ENCODE assay signal across 9 cellular contexts in genomic region chr19:41126765-41127203, GRCh38. TPM values are rescaled to one million over a fixed set of nuclear protein-coding genes. Genes with fewer than 3 reads are reported as not detected.
DNase-seq lines count a peak whose midpoint lies in the region; ATAC-seq, FAIRE-seq and TF ChIP-seq lines count a peak whose summit lies in the region.
"Not testable (repeated sequence)": the region's sequence is repeated elsewhere in the genome, so short reads cannot be mapped to it uniquely, and the experiment has no call there.
"Had no signal": no experiment of that assay in that cellular context is flagged by ENCODE, and none has a peak within 500 bp of the region (broad histone marks: within the 10 kb centered on the region; RNA-seq: fewer than 3 reads in every experiment).

No MANE protein-coding gene starts in this region.

- not testable (repeated sequence) for ATAC-seq in activated T-cell treated with anti-CD3 and anti-CD28 coated beads, Interleukin-2, amount 50 U/mL, for 4 hours

- TF ChIP-seq CTCF in DOHH2 (IDR thresholded peaks at IDR 0.05; ENCODE audit: low read depth, low read length, poor library complexity, severe bottlenecking) (peak; percentile 45), LNCAP (IDR thresholded peaks at IDR 0.05) (peak; percentile 31), hepatocyte (IDR thresholded peaks at IDR 0.05; ENCODE audit: poor library complexity) (peak; percentile 68), neutrophil (IDR thresholded peaks at IDR 0.05) (peak; percentile 29), thyroid gland (IDR thresholded peaks at IDR 0.05) (peak in 4 of 6 experiments; percentile 9 to 68 (median 32))

- not testable (repeated sequence) for H4K20me1 ChIP-seq in DOHH2 (ENCODE audit: control insufficient read depth, insufficient read depth, low read depth, low read length); hepatocyte (ENCODE audit: insufficient read depth, poor library complexity, severe bottlenecking)

- not testable (repeated sequence) for H3K36me3 ChIP-seq in DOHH2 (ENCODE audit: control insufficient read depth, low read length); hepatocyte (replicated peaks; ENCODE audit: insufficient read depth, low read depth); neutrophil; thyroid gland

- intact Hi-C loops in thyroid gland (cut with DNase I): not testable (repeated sequence)

- not testable (repeated sequence) for H3K9me2 ChIP-seq in DOHH2 (replicated peaks; ENCODE audit: control insufficient read depth, low read length); hepatocyte (replicated peaks; ENCODE audit: insufficient read depth)

- H3F3A ChIP-seq in DOHH2 (ENCODE audit: control insufficient read depth, insufficient read depth): not testable (repeated sequence)

- H2AFZ ChIP-seq in hepatocyte: not testable (repeated sequence)

- 43% methylated on average over 2 of the region's 2 CpGs for WGBS in hepatocyte (ENCODE audit: low lambda C conversion rate, missing lambda C conversion rate)
- 46 to 48% methylated on average over 2 of the region's 2 CpGs for WGBS in thyroid gland, 2 donors

- H3K79me2 ChIP-seq in DOHH2 (ENCODE audit: control insufficient read depth, low read length); hepatocyte: not testable (repeated sequence)

- H3K36me3 Mint-ChIP-seq in activated T-cell treated with anti-CD3 and anti-CD28 coated beads, Interleukin-2, amount 50 U/mL, for 4 hours (ENCODE audit: insufficient read depth): not testable (repeated sequence)

- H3K4me3 Mint-ChIP-seq in activated T-cell treated with anti-CD3 and anti-CD28 coated beads, Interleukin-2, amount 50 U/mL, for 4 hours: not testable (repeated sequence)

- not testable (repeated sequence) for H3K4me2 ChIP-seq in DOHH2 (ENCODE audit: low read length); hepatocyte

- FAIRE-seq in colon (lab: Jason Lieb, UNC): peak; percentile 49

- not testable (repeated sequence) for H3K9me3 ChIP-seq in DOHH2 (ENCODE audit: control insufficient read depth, insufficient read depth, low read length); hepatocyte (ENCODE audit: low read depth); neutrophil; thyroid gland

- H3K27ac ChIP-seq in DOHH2 (ENCODE audit: low read depth, low read length); hepatocyte; neutrophil; thyroid gland: not testable (repeated sequence)

- TF ChIP-seq POLR2A in thyroid gland (IDR thresholded peaks at IDR 0.05): not testable (repeated sequence)

- H3K27me3 Mint-ChIP-seq in activated T-cell treated with anti-CD3 and anti-CD28 coated beads, Interleukin-2, amount 50 U/mL, for 4 hours (ENCODE audit: low read depth): not testable (repeated sequence)

- not testable (repeated sequence) for H3K4me1 ChIP-seq in DOHH2 (ENCODE audit: control insufficient read depth, low read length); hepatocyte (ENCODE audit: insufficient read depth); neutrophil (ENCODE audit: control insufficient read depth in 1 of 2, insufficient read depth in 1 of 2, low read depth in 1 of 2, low read length in 1 of 2); thyroid gland

- H3K27me3 ChIP-seq in DOHH2 (ENCODE audit: control insufficient read depth, low read length); hepatocyte; thyroid gland: not testable (repeated sequence)
- peaks cover 41% of the 10 kb centered on the region for H3K27me3 ChIP-seq in neutrophil

- H3K9me3 Mint-ChIP-seq in activated T-cell treated with anti-CD3 and anti-CD28 coated beads, Interleukin-2, amount 50 U/mL, for 4 hours: not testable (repeated sequence)

- not testable (repeated sequence) for H3K4me3 ChIP-seq in DOHH2 (ENCODE audit: low read length); hepatocyte; neutrophil (ENCODE audit: low read depth in 1 of 2, low read length in 1 of 2); thyroid gland (replicated peaks in 1 of 3)

- peaks cover 28% of the 10 kb centered on the region for H3K4me1 Mint-ChIP-seq in activated T-cell treated with anti-CD3 and anti-CD28 coated beads, Interleukin-2, amount 50 U/mL, for 4 hours (ENCODE audit: low read depth)

- DNase-seq in SW480 (ENCODE audit: low spot score): peak; percentile 33
- peak; percentile 34 for DNase-seq in activated T-cell treated with anti-CD3 and anti-CD28 coated beads, Interleukin-2, amount 50 U/mL, for 4 hours
- DNase-seq in hepatocyte (ENCODE audit: low spot score); thyroid gland: not testable (repeated sequence)

RNA-seq across cellular contexts. Expression of gene CYP2F1, which starts 12.6 kb away (rescaled TPM):
- not detected for total RNA-seq in activated T-cell treated with anti-CD3 and anti-CD28 coated beads, Interleukin-2, amount 50 U/mL, for 4 hours
- not detected in 2 replicates for total RNA-seq in hepatocyte
- polyA plus RNA-seq in hepatocyte: not detected in 2 replicates
- total RNA-seq in thyroid gland: not detected

RNA-seq across cellular contexts. Expression of gene CYP2A13, which starts 38.5 kb away (rescaled TPM):
- not detected for total RNA-seq in activated T-cell treated with anti-CD3 and anti-CD28 coated beads, Interleukin-2, amount 50 U/mL, for 4 hours
- total RNA-seq in hepatocyte: not detected in 2 replicates
- polyA plus RNA-seq in hepatocyte: 0.23 TPM in 1 of 2 replicates, not detected in the other
- not detected for total RNA-seq in thyroid gland
- total RNA-seq: mononuclear cell had no signal
